In the genomic region with DNA sequence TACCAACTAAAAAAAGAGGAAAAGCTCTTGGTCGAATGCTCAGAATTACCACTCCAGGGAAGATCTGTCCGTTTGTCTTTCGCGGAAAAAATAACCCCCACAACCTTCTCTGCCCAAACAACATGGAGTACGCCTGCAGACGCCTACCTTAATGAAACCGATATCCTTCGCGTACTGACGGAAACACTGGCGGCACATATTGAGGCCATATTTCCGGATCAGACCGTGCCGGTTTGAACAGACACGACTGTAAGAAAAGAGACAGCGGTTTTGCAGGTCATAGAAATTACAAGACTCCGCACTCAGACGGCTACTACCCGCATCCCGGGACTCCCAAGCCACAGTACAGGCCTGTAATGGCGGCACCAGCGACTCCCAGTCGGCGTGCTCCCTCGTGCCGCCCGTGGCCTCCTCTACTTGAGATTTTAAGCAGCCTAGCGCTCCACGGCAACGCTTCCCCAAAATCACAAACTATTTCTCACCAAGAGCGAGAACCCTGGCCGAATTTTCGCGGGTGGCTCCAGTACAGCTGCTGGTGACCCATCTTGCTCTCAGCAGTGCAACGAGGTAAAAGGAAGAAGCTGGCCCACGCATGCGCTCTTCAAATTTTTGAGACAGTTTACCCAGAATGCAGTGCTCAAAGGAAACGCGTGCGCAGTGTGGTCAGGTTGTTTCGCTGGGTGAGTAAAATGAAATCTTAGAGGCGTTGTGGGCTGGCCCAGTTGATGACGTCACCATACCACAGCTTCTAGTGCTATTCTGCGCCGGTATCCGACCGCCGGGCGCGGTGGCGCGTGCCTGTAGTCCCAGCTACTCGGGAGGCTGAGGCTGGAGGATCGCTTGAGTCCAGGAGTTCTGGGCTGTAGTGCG, we compare ENCODE assay signal across 8 cellular contexts. TPM values are rescaled to one million over a fixed set of nuclear protein-coding genes. Genes with fewer than 3 reads are reported as not detected.
A peak's percentile ranks its signal among the peaks of the same experiment; 100 is the strongest.
DNase-seq lines count a peak whose midpoint lies in the region; ATAC-seq and TF ChIP-seq lines count a peak whose summit lies in the region.

A gene (minus strand): TSS at position 578 of the 870 bp plus-strand sequence. CDS start 34 bp downstream, at position 544.

- H3K36me3 Mint-ChIP-seq in T-helper 1 cell treated with Interleukin-12 subunit alpha and Interleukin-12 subunit beta and Interleukin-4 antibody, amounts not matched to agents 30 μg/mL and 1 μg/mL, for 36 hours (ENCODE audit: low read depth): peaks cover 35% of the 10 kb centered on the region

- in situ Hi-C loops in GM13977 (cut with MboI; ENCODE audit: low pct_unique_long_range_greater_than_20kb, low sequenced_read_pairs, unreplicated experiment): no loop called here

- no peaks in the 10 kb centered on the region for H3K9me3 ChIP-seq in upper lobe of right lung

- no peak for TF ChIP-seq CTCF in GM13977 (IDR thresholded peaks at IDR 0.05; ENCODE audit: extremely low read depth, insufficient read depth, missing control alignments)
- no peak for TF ChIP-seq CTCF in upper lobe of right lung (IDR thresholded peaks at IDR 0.05)

- H3K4me1 Mint-ChIP-seq in T-helper 1 cell treated with Interleukin-12 subunit alpha and Interleukin-12 subunit beta and Interleukin-4 antibody, amounts not matched to agents 30 μg/mL and 1 μg/mL, for 36 hours (ENCODE audit: low read depth): peaks cover 35% of the 10 kb centered on the region

- H3K36me3 ChIP-seq in upper lobe of right lung: peaks cover 32% of the 10 kb centered on the region

- peak; percentile 84 for ATAC-seq in HG02884 (IDR thresholded peaks at IDR 0.05; ENCODE audit: unreplicated experiment)
- peak; percentile 96 to 99 for ATAC-seq in left cardiac atrium
- peak; percentile 97 for ATAC-seq in upper lobe of right lung

- DNase-seq in GM13977 (ENCODE audit: low spot score) (peak; percentile 89), NCI-H1694 (lab: John Stamatoyannopoulos, UW) (peak; percentile 99), amniotic stem cell (lab: John Stamatoyannopoulos, UW) (peak; percentile 95), left cardiac atrium (peak; percentile 99), posterior vena cava (ENCODE audit: low spot score) (peak; percentile 99), upper lobe of right lung (peak; percentile 97)

- peaks cover 7% of the 10 kb centered on the region for H3K27me3 Mint-ChIP-seq in T-helper 1 cell treated with Interleukin-12 subunit alpha and Interleukin-12 subunit beta and Interleukin-4 antibody, amounts not matched to agents 30 μg/mL and 1 μg/mL, for 36 hours (ENCODE audit: low read depth)

- H3K9me3 Mint-ChIP-seq in T-helper 1 cell treated with Interleukin-12 subunit alpha and Interleukin-12 subunit beta and Interleukin-4 antibody, amounts not matched to agents 30 μg/mL and 1 μg/mL, for 36 hours: no peaks in the 10 kb centered on the region

- H3K27ac ChIP-seq in upper lobe of right lung: peak within 1 kb of the TSS; percentile 98

- peaks cover 28% of the 10 kb centered on the region for H3K4me1 ChIP-seq in upper lobe of right lung

- peak within 1 kb of the TSS; percentile 99 for H3K27ac Mint-ChIP-seq in T-helper 1 cell treated with Interleukin-12 subunit alpha and Interleukin-12 subunit beta and Interleukin-4 antibody, amounts not matched to agents 30 μg/mL and 1 μg/mL, for 36 hours

- H3K27me3 ChIP-seq in upper lobe of right lung: no peaks in the 10 kb centered on the region

- H3K4me3 Mint-ChIP-seq in T-helper 1 cell treated with Interleukin-12 subunit alpha and Interleukin-12 subunit beta and Interleukin-4 antibody, amounts not matched to agents 30 μg/mL and 1 μg/mL, for 36 hours: peak within 1 kb of the TSS; percentile 93

- intact Hi-C loops in left cardiac atrium (cut with DNase I) (no loop called here), posterior vena cava (cut with DNase I) (no loop called here), upper lobe of right lung (cut with DNase I) (no loop called here)

- peak within 1 kb of the TSS; percentile 99 for H3K4me3 ChIP-seq in upper lobe of right lung

RNA-seq across cellular contexts. Expression of the gene that starts here (rescaled TPM):
- total RNA-seq in left cardiac atrium (1,000 to 10,000 TPM in 1 of 2 donors, 100 to 1,000 TPM in 1; 895 to 1,080 TPM), posterior vena cava (1,000 to 10,000 TPM; 1,012 to 1,062 TPM), upper lobe of right lung (1,185 TPM)

Comparison
In these comparisons a context has a peak if more than half of its experiments do, and no peak if none do; other contexts are left out.
1. Peak in every context shown above with its lines: DNase-seq, ATAC-seq, H3K4me3 ChIP-seq and H3K27ac ChIP-seq.